In genomic region chr1:31577515-31578191, GRCh38 we compare ENCODE assay signal across 8 cellular contexts. TPM values are rescaled to one million over a fixed set of nuclear protein-coding genes. Genes with fewer than 3 reads are reported as not detected.
DNase-seq lines count a peak whose midpoint lies in the region; ATAC-seq and TF ChIP-seq lines count a peak whose summit lies in the region.

No MANE protein-coding gene starts in this region.

- BruUV-seq in HCT116 (replicated peaks; lab: Mats Ljungman, UMichigan), result no TSS peak

- H2AFZ ChIP-seq in HCT116 (ENCODE audit: low read depth, low read length, poor library complexity, severe bottlenecking), result no peak overlapping the region

- RAD21 ChIA-PET in HCT116 (lab: Charles Lee; ENCODE audit: low non-redundant PET in 1 of 2, low total read pairs in 2 of 2, uncharacterized antibody in 2 of 2, unreplicated experiment in 2 of 2), result no interaction called here

- H4K20me1 ChIP-seq in HCT116 (ENCODE audit: insufficient read depth), result no peaks in the 10 kb centered on the region

- H3K4me3 ChIP-seq in HCT116 (replicated peaks in 1 of 2; ENCODE audit: low read depth in 1 of 2, low read length in 2 of 2) (peak overlapping the region; percentile 73 to 96), subcutaneous abdominal adipose tissue (ENCODE audit: low read depth in 1 of 5, low read length in 5 of 5) (peak overlapping the region; percentile 66 to 98 (median 76))

- peak overlapping the region; percentile 86 for H3K9ac ChIP-seq in HCT116 (ENCODE audit: low read length)
- H3K9ac ChIP-seq in subcutaneous abdominal adipose tissue (ENCODE audit: low read length in 5 of 5), result peak overlapping the region in 4 of 5 donors; percentile 6 to 92 (median 75)

- CTCF ChIA-PET in HCT116 (lab: Charles Lee), result interaction anchor here (1.0 to 2.5 kb wide), 5 partner anchors 10 to 211 kb away, joined by 3 to 8 read pairs (median 3); no protein-coding TSS in a partner anchor

- DNase-seq in HCT116 (ENCODE audit: low read depth, low spot score), result no peak
- no peak for DNase-seq in caudate nucleus (lab: John Stamatoyannopoulos, UW)
- no peak for DNase-seq in HUDEP-2 (lab: John Stamatoyannopoulos, UW; ENCODE audit: unreplicated experiment in 76 of 76)

- intact Hi-C loops in HCT116 (cut with micrococcal nuclease), result no loop called here

- ATAC-seq in HCT116 (peak; percentile 21), HG02884 (IDR thresholded peaks at IDR 0.05; ENCODE audit: unreplicated experiment) (no peak), GM19324 (IDR thresholded peaks at IDR 0.05; ENCODE audit: low FRiP score, unreplicated experiment) (no peak), GM19395 (IDR thresholded peaks at IDR 0.05; ENCODE audit: unreplicated experiment) (no peak)

- H3K79me2 ChIP-seq in HCT116 (ENCODE audit: insufficient read depth, low read length), result peaks cover 50% of the 10 kb centered on the region

- POLR2A ChIA-PET in HCT116 (lab: Charles Lee), result interaction anchor here (1.4 kb wide), 1 partner anchor 14 kb away, joined by 3 read pairs; no protein-coding TSS in a partner anchor

- TF ChIP-seq POLR2A in HCT116 (IDR thresholded peaks at IDR 0.05; ENCODE audit: borderline replicate concordance, extremely low read depth, insufficient read depth, insufficient read length), result no peak

- peaks cover 52 to 81% of the 10 kb centered on the region in 2 experiments for H3K4me1 ChIP-seq in HCT116 (ENCODE audit: control insufficient read depth in 1 of 2, insufficient read depth in 2 of 2, low read length in 2 of 2)
- H3K4me1 ChIP-seq in subcutaneous abdominal adipose tissue (ENCODE audit: control insufficient read depth in 5 of 5, insufficient read depth in 5 of 5, low read length in 5 of 5), result peaks cover 8 to 91% (median 87%) of the 10 kb centered on the region in 5 donors

- H3K36me3 ChIP-seq in HCT116 (ENCODE audit: control insufficient read depth in 1 of 2, insufficient read depth in 2 of 2, low read length in 2 of 2) (peaks cover 0 to 10% of the 10 kb centered on the region in 2 experiments; a peak in 1 of 4 replicates), subcutaneous abdominal adipose tissue (ENCODE audit: control insufficient read depth in 5 of 5, insufficient read depth in 5 of 5, low read length in 5 of 5) (peaks cover 0 to 8% (median 2%) of the 10 kb centered on the region in 5 donors)

- no peaks in the 10 kb centered on the region for H3K9me3 ChIP-seq in HCT116 (ENCODE audit: control insufficient read depth in 1 of 2, insufficient read depth in 1 of 2, low read depth in 1 of 2, low read length in 2 of 2)
- H3K9me3 ChIP-seq in subcutaneous abdominal adipose tissue (ENCODE audit: control insufficient read depth in 5 of 5, low read length in 5 of 5), result no peaks in the 10 kb centered on the region

- H3K27me3 ChIP-seq in HCT116 (ENCODE audit: insufficient read depth, low read length) (no peaks in the 10 kb centered on the region), layer of hippocampus (ENCODE audit: control insufficient read depth, insufficient read depth, low read length) (peaks cover 3% of the 10 kb centered on the region), subcutaneous abdominal adipose tissue (ENCODE audit: control insufficient read depth in 5 of 5, insufficient read depth in 4 of 5, low read length in 5 of 5) (peaks cover 0 to 4% (median 0%) of the 10 kb centered on the region in 5 donors)

- peak overlapping the region; percentile 96 for H3K4me2 ChIP-seq in HCT116 (ENCODE audit: low read length)

- TF ChIP-seq RAD21 in HCT116 (IDR thresholded peaks at IDR 0.05; ENCODE audit: low read depth), result no peak

- TF ChIP-seq CTCF in HCT116 (IDR thresholded peaks at IDR 0.05 in 2 of 3, conservative IDR thresholded peaks at IDR 0.05 in 1 of 3; ENCODE audit: borderline replicate concordance in 1 of 3, insufficient read depth in 1 of 3, low read depth in 2 of 3, low read length in 2 of 3), result no peak

- H3K9me2 ChIP-seq in HCT116 (ENCODE audit: insufficient read depth), result no peaks in the 10 kb centered on the region

- H3K27ac ChIP-seq in HCT116 (ENCODE audit: low read depth, low read length) (peak overlapping the region; percentile 92), caudate nucleus (ENCODE audit: low read depth, low read length) (peak overlapping the region; percentile 33), layer of hippocampus (ENCODE audit: low read depth, low read length) (peak overlapping the region; percentile 17), subcutaneous abdominal adipose tissue (ENCODE audit: low read depth, low read length) (peak overlapping the region; percentile 86)

TF ChIP-seq in HCT116, 20 proteins besides CTCF, POLR2A, EP300 and RAD21:
- TF ChIP-seq CEBPB (IDR thresholded peaks at IDR 0.05; ENCODE audit: low read depth) (no peak), POLR2AphosphoS5 (IDR thresholded peaks at IDR 0.05; ENCODE audit: low read depth, low read length) (peak; percentile 34; the same call in 1 of the 2 replicates)

RNA-seq across cellular contexts. Expression of gene TINAGL1, which starts 1.3 kb away (rescaled TPM):
- total RNA-seq in HCT116 (2021; ENCODE audit: unreplicated experiment), result 57.9 TPM
- polyA plus RNA-seq in HCT116 (2012), result 75.8 and 79.5 TPM in 2 replicates

RNA-seq across cellular contexts. Expression of gene HCRTR1, which starts 39.8 kb away (rescaled TPM):
- not detected for total RNA-seq in HCT116 (2021; ENCODE audit: unreplicated experiment)
- not detected in 2 replicates for polyA plus RNA-seq in HCT116 (2012)

Comparison
In these comparisons a context has a peak if more than half of its experiments do, and no peak if none do; other contexts are left out.
1. H3K27ac ChIP-seq: peak in every context shown above with its lines; median percentile 92 in HCT116; 86 in subcutaneous abdominal adipose tissue; 33 in caudate nucleus; 17 in layer of hippocampus.